ENCODE assay signal across 1 cellular context in the genomic region with DNA sequence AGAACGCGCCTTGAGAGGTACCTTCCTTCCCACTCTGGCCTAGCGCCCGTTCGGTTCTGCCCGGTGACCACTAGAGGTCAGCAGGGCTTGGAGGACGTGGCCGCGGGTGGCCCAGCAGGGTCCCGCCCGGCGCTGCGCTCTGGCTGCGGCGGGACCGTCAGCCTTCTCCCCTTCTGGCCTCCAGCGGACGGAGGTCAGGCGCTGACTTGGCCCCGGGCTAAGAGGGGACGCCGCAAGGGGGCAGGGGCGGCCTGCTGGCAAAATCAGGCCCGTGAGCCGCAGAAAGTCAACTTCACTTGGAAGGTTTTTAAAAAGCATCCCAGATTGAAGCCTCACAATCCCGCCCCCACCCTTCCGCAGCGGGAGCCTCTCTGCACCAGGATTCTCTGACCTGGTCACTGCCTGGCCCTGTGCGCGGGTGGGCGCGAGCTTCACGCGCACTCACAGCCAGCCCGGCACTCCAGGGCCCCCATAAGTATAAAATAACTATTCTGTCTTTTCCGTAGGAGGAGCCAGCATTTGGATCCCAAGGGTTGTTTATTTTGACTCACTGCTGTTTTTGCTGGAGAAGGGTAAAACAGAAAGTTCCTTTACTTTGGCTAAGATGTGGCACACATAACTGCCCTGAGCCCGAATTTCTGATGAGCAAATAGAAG.
TF ChIP-seq lines count a peak whose summit lies in the region.

No MANE protein-coding gene starts in this region.

TF ChIP-seq in SK-N-SH, 30 proteins besides CTCF, POLR2A, EP300 and RAD21 (continued from another document):
- TF ChIP-seq MXI1 (IDR thresholded peaks at IDR 0.05; ENCODE audit: low read depth, low read length): no peak
